Comparison of ENCODE assay signal across 8 cellular contexts in the genomic region with DNA sequence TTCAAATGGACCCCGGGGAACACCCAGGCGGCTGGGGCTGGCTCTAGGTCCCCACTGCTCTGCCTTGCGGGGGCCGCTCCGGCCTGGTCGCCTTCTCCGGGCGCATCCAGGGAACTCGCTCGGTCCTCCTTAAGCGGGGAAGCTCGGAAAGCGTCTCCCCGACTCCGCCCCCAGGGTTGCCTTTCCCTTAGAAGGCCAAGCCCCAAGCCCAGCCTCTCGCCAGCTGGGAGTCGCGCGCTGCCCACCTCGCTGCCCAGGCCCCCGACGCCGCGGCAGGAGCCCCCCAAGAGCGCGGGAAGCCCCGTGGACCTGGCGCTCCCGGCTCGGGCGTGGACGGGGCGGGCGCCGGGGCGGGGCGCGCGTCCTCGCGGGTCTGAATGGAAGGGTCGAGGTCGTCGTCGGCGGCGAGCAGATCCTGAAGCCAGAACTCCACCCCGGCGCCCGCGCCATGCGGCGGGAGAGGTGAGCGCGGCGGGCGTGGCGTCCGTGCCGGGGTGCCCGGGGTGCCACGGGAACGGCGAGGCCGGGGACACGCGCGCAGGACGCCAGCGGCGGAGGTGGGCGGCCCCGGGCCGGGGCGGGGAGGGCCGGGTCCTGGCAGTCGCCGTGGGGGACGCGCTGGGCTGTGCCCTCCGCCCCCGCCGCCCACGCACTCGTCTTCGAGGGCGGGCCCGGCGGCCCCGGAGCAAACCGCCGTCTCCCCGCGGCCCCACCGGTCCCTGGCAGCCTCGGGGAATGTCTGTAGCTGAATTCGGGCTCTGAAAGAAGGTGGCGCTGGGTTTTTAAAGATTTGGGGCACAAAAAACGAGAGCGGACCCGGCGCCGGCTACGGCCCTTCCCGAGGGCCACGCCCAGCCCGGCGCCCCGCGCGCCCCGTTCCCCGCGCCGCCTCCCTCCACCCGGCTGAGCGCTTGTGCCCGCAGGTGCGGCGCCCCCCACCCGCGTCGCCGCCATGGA. TPM values are rescaled to one million over a fixed set of nuclear protein-coding genes. Genes with fewer than 3 reads are reported as not detected.
A peak's percentile ranks its signal among the peaks of the same experiment; 100 is the strongest.
DNase-seq lines count a peak whose midpoint lies in the region; ATAC-seq and TF ChIP-seq lines count a peak whose summit lies in the region.

A gene with protein sequence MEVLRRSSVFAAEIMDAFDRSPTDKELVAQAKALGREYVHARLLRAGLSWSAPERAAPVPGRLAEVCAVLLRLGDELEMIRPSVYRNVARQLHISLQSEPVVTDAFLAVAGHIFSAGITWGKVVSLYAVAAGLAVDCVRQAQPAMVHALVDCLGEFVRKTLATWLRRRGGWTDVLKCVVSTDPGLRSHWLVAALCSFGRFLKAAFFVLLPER (plus strand): TSS at position 214 of the 957 bp plus-strand sequence. CDS start 739 bp downstream, at position 953.

- H3K9me3 Mint-ChIP-seq in dendritic cell treated with granulocyte-macrophage colony-stimulating factor and Interleukin-4, amounts not matched to agents 40 ng/mL and 50 ng/mL, for 4 days: peaks cover 16% of the 10 kb centered on the region

- ATAC-seq in left lobe of liver (peak; percentile 64), GM21526 (IDR thresholded peaks at IDR 0.05; ENCODE audit: low FRiP score, unreplicated experiment) (no peak)

- no peaks in the 10 kb centered on the region for H3K36me3 Mint-ChIP-seq in dendritic cell treated with granulocyte-macrophage colony-stimulating factor and Interleukin-4, amounts not matched to agents 40 ng/mL and 50 ng/mL, for 4 days (ENCODE audit: low read depth)

- no peaks in the 10 kb centered on the region for H3K36me3 ChIP-seq in Peyer's patch

- H3K4me3 Mint-ChIP-seq in dendritic cell treated with granulocyte-macrophage colony-stimulating factor and Interleukin-4, amounts not matched to agents 40 ng/mL and 50 ng/mL, for 4 days: peak within 1 kb of the TSS; percentile 45

- no peaks in the 10 kb centered on the region for H3K9me3 ChIP-seq in Peyer's patch

- peak within 1 kb of the TSS; percentile 30 to 86 (median 66) for H3K4me3 ChIP-seq in Peyer's patch

- peaks cover 0 to 28% (median 7%) of the 10 kb centered on the region in 4 donors for H3K4me1 ChIP-seq in Peyer's patch

- TF ChIP-seq POLR2A in Peyer's patch (IDR thresholded peaks at IDR 0.05): no peak

- peak within 1 kb of the TSS in 3 of 4 donors; percentile 55 to 72 (median 58) for H3K27ac ChIP-seq in Peyer's patch

- H3K27ac Mint-ChIP-seq in dendritic cell treated with granulocyte-macrophage colony-stimulating factor and Interleukin-4, amounts not matched to agents 40 ng/mL and 50 ng/mL, for 4 days: no peak within 1 kb of the TSS

- H3K27me3 ChIP-seq in Peyer's patch: no peaks in the 10 kb centered on the region

- peaks cover 69% of the 10 kb centered on the region for H3K27me3 Mint-ChIP-seq in dendritic cell treated with granulocyte-macrophage colony-stimulating factor and Interleukin-4, amounts not matched to agents 40 ng/mL and 50 ng/mL, for 4 days

- TF ChIP-seq CTCF in Peyer's patch (IDR thresholded peaks at IDR 0.05): no peak

- DNase-seq in activated T-cell treated with anti-CD3 and anti-CD28 coated beads, Interleukin-2, amount 50 U/mL, for 1 hour: peak; percentile 25
- no peak for DNase-seq in activated T-cell treated with anti-CD3 and anti-CD28 coated beads for 4 hours
- DNase-seq in Peyer's patch: peak in 2 of 3 donors; percentile 72 to 79
- DNase-seq in left lobe of liver (ENCODE audit: low spot score): peak; percentile 90
- peak; percentile 30 for DNase-seq in stimulated activated CD8-positive, alpha-beta memory T cell treated with anti-CD3 and anti-CD28 coated beads, Interleukin-4, amount 100 ng/mL, for 48 hours
- no peak for DNase-seq in effector CD8-positive, alpha-beta T cell (lab: John Stamatoyannopoulos, UW)

- intact Hi-C loops in dendritic cell treated with granulocyte-macrophage colony-stimulating factor and Interleukin-4, amounts not matched to agents 40 ng/mL and 50 ng/mL, for 4 days (cut with micrococcal nuclease): no loop called here

- no peaks in the 10 kb centered on the region for H3K4me1 Mint-ChIP-seq in dendritic cell treated with granulocyte-macrophage colony-stimulating factor and Interleukin-4, amounts not matched to agents 40 ng/mL and 50 ng/mL, for 4 days (ENCODE audit: low read depth)

RNA-seq across cellular contexts. Expression of the gene that starts here (rescaled TPM):
- total RNA-seq in Peyer's patch: 10 to 100 TPM in 3 of 4 donors, 1 to 10 TPM in 1; 6.7 to 20.2 (median 15.5) TPM
- 95.8 TPM for total RNA-seq in left lobe of liver

Comparison
In these comparisons a context has a peak if more than half of its experiments do, and no peak if none do; other contexts are left out.
1. DNase-seq: peak in activated T-cell treated with anti-CD3 and anti-CD28 coated beads, Interleukin-2, amount 50 U/mL, for 1 hour (single experiment), Peyer's patch (2 of 3), left lobe of liver (single experiment) and stimulated activated CD8-positive, alpha-beta memory T cell treated with anti-CD3 and anti-CD28 coated beads, Interleukin-4, amount 100 ng/mL, for 48 hours (single experiment); none in activated T-cell treated with anti-CD3 and anti-CD28 coated beads for 4 hours (single experiment) and effector CD8-positive, alpha-beta T cell (single experiment).